ENCODE assay signal across 8 cellular contexts in genomic region chr20:23361108-23361650, GRCh38. TPM values are rescaled to one million over a fixed set of nuclear protein-coding genes. Genes with fewer than 3 reads are reported as not detected.
A peak's percentile ranks its signal among the peaks of the same experiment; 100 is the strongest.
DNase-seq lines count a peak whose midpoint lies in the region; ATAC-seq and TF ChIP-seq lines count a peak whose summit lies in the region.

No MANE protein-coding gene starts in this region.

- H3K4me1 Mint-ChIP-seq in naive thymus-derived CD8-positive, alpha-beta T cell: peaks cover 26 to 63% (median 53%) of the 10 kb centered on the region in 4 donors

- H3K27ac ChIP-seq in RWPE1 (peak overlapping the region; percentile 94), epithelial cell of prostate (peak overlapping the region; percentile 91)

- peaks cover 0 to 1% (median 0%) of the 10 kb centered on the region in 5 donors for H3K27me3 Mint-ChIP-seq in naive thymus-derived CD8-positive, alpha-beta T cell

- no peak for ATAC-seq in naive thymus-derived CD8-positive, alpha-beta T cell
- ATAC-seq in GM21529 (IDR thresholded peaks at IDR 0.05; ENCODE audit: unreplicated experiment) (no peak), HG03039 (IDR thresholded peaks at IDR 0.05; ENCODE audit: unreplicated experiment) (no peak)

- H3K9me3 Mint-ChIP-seq in naive thymus-derived CD8-positive, alpha-beta T cell: no peaks in the 10 kb centered on the region

- TF ChIP-seq CTCF in RWPE1 (conservative IDR thresholded peaks at IDR 0.05; ENCODE audit: low read depth): no peak

- CTCF ChIA-PET in RWPE1 (lab: Yijun Ruan, JAX): interaction anchor here (0.6 kb wide), 1 partner anchor 169 kb away, joined by 3 read pairs; no protein-coding TSS in a partner anchor

- DNase-seq in NCI-H2196 (lab: John Stamatoyannopoulos, UW; ENCODE audit: unreplicated experiment): peak; percentile 42
- DNase-seq in NCI-H2196 treated with DMSO at 0.1 percent for 48 hours (lab: John Stamatoyannopoulos, UW; ENCODE audit: unreplicated experiment): no peak
- peak; percentile 10 for DNase-seq in RWPE1 (ENCODE audit: low spot score)
- DNase-seq in epithelial cell of prostate (ENCODE audit: low read depth, low spot score): no peak
- peak in 1 of 10 donors; percentile 15 for DNase-seq in naive thymus-derived CD8-positive, alpha-beta T cell
- no peak for DNase-seq in stimulated activated CD4-positive, alpha-beta T cell treated with anti-CD3 and anti-CD28 coated beads, Interleukin-4, amount 100 ng/mL, for 1 hour

- peaks cover 0 to 11% (median 10%) of the 10 kb centered on the region in 3 donors for H3K36me3 Mint-ChIP-seq in naive thymus-derived CD8-positive, alpha-beta T cell

- POLR2A ChIA-PET in RWPE1 (lab: Yijun Ruan, JAX; ENCODE audit: low non-redundant PET): no interaction called here
- POLR2A ChIA-PET in naive thymus-derived CD8-positive, alpha-beta T cell (lab: Charles Lee): interaction anchor here (1.6 to 7.3 kb wide), 3 partner anchors 10 to 95 kb away, joined by 3 to 124 read pairs (median 11); partner anchors contain the start of genes NAPB and NXT1

- peak overlapping the region; percentile 81 to 90 (median 87) for H3K4me3 Mint-ChIP-seq in naive thymus-derived CD8-positive, alpha-beta T cell

- peak overlapping the region; percentile 91 to 97 (median 94) for H3K27ac Mint-ChIP-seq in naive thymus-derived CD8-positive, alpha-beta T cell

RNA-seq across cellular contexts. Expression of gene GZF1, which starts 0.8 kb away (rescaled TPM):
- 10 to 100 TPM; 11.1 to 13.7 TPM for total RNA-seq in naive thymus-derived CD8-positive, alpha-beta T cell
- polyA plus RNA-seq in naive thymus-derived CD8-positive, alpha-beta T cell: 1 to 10 TPM; 1.9 to 3.7 (median 2.2) TPM

RNA-seq across cellular contexts. Expression of gene NXT1, which starts 10.6 kb away (rescaled TPM):
- total RNA-seq in naive thymus-derived CD8-positive, alpha-beta T cell: 10 to 100 TPM; 20.5 to 21.8 TPM
- 10 to 100 TPM; 60.3 to 65.1 (median 60.3) TPM for polyA plus RNA-seq in naive thymus-derived CD8-positive, alpha-beta T cell

Comparison
In these comparisons a context has a peak if more than half of its experiments do, and no peak if none do; other contexts are left out.
1. DNase-seq: peak in NCI-H2196 (single experiment) and RWPE1 (single experiment); none in NCI-H2196 treated with DMSO at 0.1 percent for 48 hours (single experiment), epithelial cell of prostate (single experiment) and stimulated activated CD4-positive, alpha-beta T cell treated with anti-CD3 and anti-CD28 coated beads, Interleukin-4, amount 100 ng/mL, for 1 hour (single experiment).